ENCODE assay signal across 29 cellular contexts in the genomic region with DNA sequence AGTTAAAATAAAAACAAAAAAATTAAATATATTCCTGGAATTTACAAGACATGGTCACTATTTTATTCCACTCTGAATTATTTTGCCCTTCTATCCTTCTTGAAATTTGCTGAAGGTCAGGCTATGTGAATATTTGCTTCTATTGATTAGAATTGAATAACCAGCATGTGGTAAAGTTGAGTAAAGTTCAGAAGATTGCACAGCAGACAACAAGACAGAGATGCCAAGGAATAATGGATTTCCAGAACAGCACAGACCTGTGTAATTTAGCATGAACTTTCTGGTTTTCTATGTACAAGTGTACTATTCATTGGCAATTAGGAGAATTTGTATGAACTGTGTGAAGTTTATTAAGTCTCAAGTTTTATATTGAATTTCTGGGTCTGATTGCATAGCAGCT.
"Had no signal": no experiment of that assay in that cellular context is flagged by ENCODE, and none has a peak within 500 bp of the region (broad histone marks: within the 10 kb centered on the region; RNA-seq: fewer than 3 reads in every experiment).

No MANE protein-coding gene starts in this region.

- H3K4me1 ChIP-seq: stomach, suprapubic skin, testis, thyroid gland, tibial artery, tibial nerve, transverse colon, upper lobe of left lung, upper lobe of right lung, uterus, vagina had no signal

- H3K36me3 ChIP-seq: stomach, suprapubic skin, thoracic aorta, thyroid gland, tibial artery, tibial nerve, transverse colon, upper lobe of left lung, upper lobe of right lung, uterus, vagina had no signal

- H3K4me1 Mint-ChIP-seq: stimulated activated effector memory CD8-positive, alpha-beta T cell treated with anti-CD3 and anti-CD28 coated beads, Interleukin-12 subunit alpha, Interleukin-12 subunit beta, amount 100 ng/mL, for 72 hours; stimulated activated memory B cell treated with anti-CD40 and anti-IgM and Interleukin-4, amounts not matched to agents 10 μg/mL and 1 μg/mL and 100 μg/mL, for 72 hours; stimulated activated naive B cell treated with anti-CD40 and anti-IgM and Interleukin-4, amounts not matched to agents 10 μg/mL and 1 μg/mL and 100 μg/mL, for 72 hours; stimulated activated naive CD8-positive, alpha-beta T cell treated with anti-CD3 and anti-CD28 coated beads, Interleukin-15, amount 100 ng/mL, for 72 hours had no signal

- H3K27ac Mint-ChIP-seq: stimulated activated effector memory CD8-positive, alpha-beta T cell treated with anti-CD3 and anti-CD28 coated beads, Interleukin-12 subunit alpha, Interleukin-12 subunit beta, amount 100 ng/mL, for 72 hours; stimulated activated memory B cell treated with anti-CD40 and anti-IgM and Interleukin-4, amounts not matched to agents 10 μg/mL and 1 μg/mL and 100 μg/mL, for 72 hours; stimulated activated naive B cell treated with anti-CD40 and anti-IgM and Interleukin-4, amounts not matched to agents 10 μg/mL and 1 μg/mL and 100 μg/mL, for 72 hours; stimulated activated naive CD8-positive, alpha-beta T cell treated with anti-CD3 and anti-CD28 coated beads, Interleukin-15, amount 100 ng/mL, for 72 hours; stimulated activated naive CD8-positive, alpha-beta T cell treated with anti-CD3 and anti-CD28 coated beads, Interleukin-15, Interleukin-2, amounts not matched to agents 100 ng/mL and 50 ng/mL, for 24 hours; type B pancreatic cell had no signal

- H3K9me3 ChIP-seq: stomach, suprapubic skin, testis, thoracic aorta, thyroid gland, tibial artery, tibial nerve, transverse colon, upper lobe of left lung, upper lobe of right lung, uterus, vagina had no signal

- DNase-seq: stimulated activated CD4-positive, alpha-beta T cell treated with anti-CD3 and anti-CD28 coated beads, Interleukin-2, amount 100 ng/mL, for 48 hours; stimulated activated CD4-positive, alpha-beta T cell treated with anti-CD3 and anti-CD28 coated beads, Interleukin-4, amount 100 ng/mL, for 1 hour; stimulated activated CD4-positive, alpha-beta T cell treated with anti-CD3 and anti-CD28 coated beads, Interleukin-4, amount 100 ng/mL, for 24 hours; stimulated activated CD4-positive, alpha-beta T cell treated with anti-CD3 and anti-CD28 coated beads, Interleukin-4, amount 100 ng/mL, for 4 hours; stimulated activated CD8-positive, alpha-beta memory T cell treated with anti-CD3 and anti-CD28 coated beads, Interleukin-4, amount 100 ng/mL, for 48 hours; stimulated activated naive B cell treated with anti-CD40 and anti-IgM and Interleukin-4, amounts not matched to agents 10 μg/mL and 1 μg/mL and 100 μg/mL, for 72 hours; stimulated activated naive CD4-positive, alpha-beta T cell; stimulated activated naive CD4-positive, alpha-beta T cell treated with Interleukin-2 at 50 U/mL for 16 hours; stimulated activated naive CD8-positive, alpha-beta T cell treated with anti-CD3 and anti-CD28 coated beads, Interleukin-15, amount 100 ng/mL, for 72 hours; stimulated activated naive CD8-positive, alpha-beta T cell treated with anti-CD3 and anti-CD28 coated beads, Interleukin-15, Interleukin-2, amounts not matched to agents 100 U/mL and 50 U/mL, for 24 hours; stomach; substantia nigra; testis; thyroid gland; tibial artery; transverse colon; trophoblast cell; upper lobe of left lung; upper lobe of right lung; uterus had no signal

- H3K27me3 ChIP-seq: stomach, suprapubic skin, testis, thyroid gland, tibial artery, tibial nerve, transverse colon, upper lobe of left lung, upper lobe of right lung, uterus, vagina had no signal

- H3K27ac ChIP-seq: stomach, suprapubic skin, testis, thoracic aorta, thyroid gland, tibial artery, tibial nerve, transverse colon, upper lobe of left lung, upper lobe of right lung, uterus, vagina had no signal

- FAIRE-seq: urothelium cell line had no signal

- H3K4me3 Mint-ChIP-seq: stimulated activated effector memory CD8-positive, alpha-beta T cell treated with anti-CD3 and anti-CD28 coated beads, Interleukin-12 subunit alpha, Interleukin-12 subunit beta, amount 100 ng/mL, for 72 hours; stimulated activated memory B cell treated with anti-CD40 and anti-IgM and Interleukin-4, amounts not matched to agents 10 μg/mL and 1 μg/mL and 100 μg/mL, for 72 hours; stimulated activated naive B cell treated with anti-CD40 and anti-IgM and Interleukin-4, amounts not matched to agents 10 μg/mL and 1 μg/mL and 100 μg/mL, for 72 hours; stimulated activated naive CD8-positive, alpha-beta T cell treated with anti-CD3 and anti-CD28 coated beads, Interleukin-15, amount 100 ng/mL, for 72 hours; stimulated activated naive CD8-positive, alpha-beta T cell treated with anti-CD3 and anti-CD28 coated beads, Interleukin-15, Interleukin-2, amounts not matched to agents 100 ng/mL and 50 ng/mL, for 24 hours; type B pancreatic cell had no signal

- H3K9me3 Mint-ChIP-seq: stimulated activated effector memory CD8-positive, alpha-beta T cell treated with anti-CD3 and anti-CD28 coated beads, Interleukin-12 subunit alpha, Interleukin-12 subunit beta, amount 100 ng/mL, for 72 hours; stimulated activated memory B cell treated with anti-CD40 and anti-IgM and Interleukin-4, amounts not matched to agents 10 μg/mL and 1 μg/mL and 100 μg/mL, for 72 hours; stimulated activated naive B cell treated with anti-CD40 and anti-IgM and Interleukin-4, amounts not matched to agents 10 μg/mL and 1 μg/mL and 100 μg/mL, for 72 hours; stimulated activated naive CD8-positive, alpha-beta T cell treated with anti-CD3 and anti-CD28 coated beads, Interleukin-15, Interleukin-2, amounts not matched to agents 100 ng/mL and 50 ng/mL, for 24 hours; type B pancreatic cell had no signal

- ATAC-seq: stimulated activated effector memory CD8-positive, alpha-beta T cell treated with anti-CD3 and anti-CD28 coated beads, Interleukin-12 subunit alpha, Interleukin-12 subunit beta, amount 100 ng/mL, for 72 hours; stimulated activated memory B cell treated with anti-CD40 and anti-IgM and Interleukin-4, amounts not matched to agents 10 μg/mL and 1 μg/mL and 100 μg/mL, for 72 hours; stimulated activated naive B cell treated with anti-CD40 and anti-IgM and Interleukin-4, amounts not matched to agents 10 μg/mL and 1 μg/mL and 100 μg/mL, for 72 hours; stimulated activated naive CD8-positive, alpha-beta T cell treated with anti-CD3 and anti-CD28 coated beads, Interleukin-15, amount 100 ng/mL, for 72 hours; stimulated activated naive CD8-positive, alpha-beta T cell treated with anti-CD3 and anti-CD28 coated beads, Interleukin-15, Interleukin-2, amounts not matched to agents 100 U/mL and 50 U/mL, for 24 hours; upper lobe of right lung had no signal

- H3K27me3 Mint-ChIP-seq: stimulated activated memory B cell treated with anti-CD40 and anti-IgM and Interleukin-4, amounts not matched to agents 10 μg/mL and 1 μg/mL and 100 μg/mL, for 72 hours; stimulated activated naive B cell treated with anti-CD40 and anti-IgM and Interleukin-4, amounts not matched to agents 10 μg/mL and 1 μg/mL and 100 μg/mL, for 72 hours; stimulated activated naive CD8-positive, alpha-beta T cell treated with anti-CD3 and anti-CD28 coated beads, Interleukin-15, amount 100 ng/mL, for 72 hours; stimulated activated naive CD8-positive, alpha-beta T cell treated with anti-CD3 and anti-CD28 coated beads, Interleukin-15, Interleukin-2, amounts not matched to agents 100 ng/mL and 50 ng/mL, for 24 hours; type B pancreatic cell had no signal

- H3K36me3 Mint-ChIP-seq: stimulated activated effector memory CD8-positive, alpha-beta T cell treated with anti-CD3 and anti-CD28 coated beads, Interleukin-12 subunit alpha, Interleukin-12 subunit beta, amount 100 ng/mL, for 72 hours; stimulated activated memory B cell treated with anti-CD40 and anti-IgM and Interleukin-4, amounts not matched to agents 10 μg/mL and 1 μg/mL and 100 μg/mL, for 72 hours; stimulated activated naive B cell treated with anti-CD40 and anti-IgM and Interleukin-4, amounts not matched to agents 10 μg/mL and 1 μg/mL and 100 μg/mL, for 72 hours; type B pancreatic cell had no signal

- H3K4me3 ChIP-seq: stomach, suprapubic skin, testis, thoracic aorta, thyroid gland, tibial artery, tibial nerve, transverse colon, upper lobe of left lung, upper lobe of right lung, uterus, vagina had no signal
